ENCODE assay signal across 20 cellular contexts in the genomic region with DNA sequence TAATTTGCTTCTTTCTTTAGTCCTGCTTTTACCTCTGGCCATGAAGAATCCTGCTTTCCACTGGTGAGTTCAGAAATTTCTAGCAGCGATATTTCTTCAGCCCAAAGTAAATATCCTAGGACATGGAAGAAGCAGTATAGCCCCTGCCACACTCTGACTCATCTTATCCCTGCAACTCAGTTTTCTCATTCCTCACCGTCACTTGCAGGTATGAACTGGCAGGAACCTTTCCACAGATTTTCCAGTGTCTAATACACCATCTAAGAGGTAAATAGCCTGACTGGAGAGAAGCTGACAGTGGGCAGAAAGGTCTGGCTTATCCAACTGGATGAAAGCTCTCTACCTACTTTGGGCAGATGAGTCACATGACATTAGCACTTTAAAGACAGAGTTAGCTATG.
"Had no signal": no experiment of that assay in that cellular context is flagged by ENCODE, and none has a peak within 500 bp of the region (broad histone marks: within the 10 kb centered on the region; RNA-seq: fewer than 3 reads in every experiment).

No MANE protein-coding gene starts in this region.

- H3K4me3 ChIP-seq: coronary artery, esophagus squamous epithelium, hepatocyte, neural progenitor cell, ovary, smooth muscle cell, tibial artery, upper lobe of left lung, uterus had no signal

- H3K9ac ChIP-seq: neural progenitor cell had no signal

- H3K79me2 ChIP-seq: hepatocyte had no signal

- DNase-seq: effector CD4-positive, alpha-beta T cell; esophagus squamous epithelium; foreskin fibroblast; midbrain; nucleus accumbens; ovary; right cardiac atrium; stimulated activated CD4-positive, alpha-beta T cell treated with anti-CD3 and anti-CD28 coated beads, Interleukin-4, amount 100 ng/mL, for 1 hour; stimulated activated CD8-positive, alpha-beta memory T cell treated with anti-CD3 and anti-CD28 coated beads, Interleukin-4, amount 100 ng/mL, for 48 hours; stimulated activated naive CD8-positive, alpha-beta T cell treated with anti-CD3 and anti-CD28 coated beads, Interleukin-15, Interleukin-2, amounts not matched to agents 100 U/mL and 50 U/mL, for 24 hours; tibial artery; upper lobe of left lung; uterus had no signal

- ATAC-seq: left lobe of liver; natural killer cell treated with Interleukin-12 subunit alpha and Interleukin-12 subunit beta and Interleukin-15 and Interleukin-18, amount 100 ng/mL, for 72 hours; right cardiac atrium; stimulated activated effector memory CD8-positive, alpha-beta T cell treated with anti-CD3 and anti-CD28 coated beads, Interleukin-12 subunit alpha, Interleukin-12 subunit beta, amount 100 ng/mL, for 72 hours; stimulated activated naive CD8-positive, alpha-beta T cell treated with anti-CD3 and anti-CD28 coated beads, Interleukin-15, Interleukin-2, amounts not matched to agents 100 U/mL and 50 U/mL, for 24 hours had no signal

- H3K9me3 ChIP-seq: esophagus squamous epithelium, ovary, tibial artery, upper lobe of left lung, uterus had no signal

- H3K27ac ChIP-seq: coronary artery, esophagus squamous epithelium, hepatocyte, neural progenitor cell, ovary, tibial artery, upper lobe of left lung, uterus had no signal

- H3K4me2 ChIP-seq: hepatocyte, neural progenitor cell, smooth muscle cell had no signal

- H3K27me3 ChIP-seq: esophagus squamous epithelium, hepatocyte, neural progenitor cell, ovary, tibial artery, upper lobe of left lung, uterus had no signal

- H3K36me3 ChIP-seq: esophagus squamous epithelium, neural progenitor cell, ovary, tibial artery, upper lobe of left lung, uterus had no signal

- H3K4me1 ChIP-seq: esophagus squamous epithelium, neural progenitor cell, tibial artery, upper lobe of left lung, uterus had no signal
